Comparison of ENCODE assay signal across 8 cellular contexts in genomic region chr9:32289756-32290155, GRCh38.
"Had no signal": no experiment of that assay in that cellular context is flagged by ENCODE, and none has a peak within 500 bp of the region (broad histone marks: within the 10 kb centered on the region; RNA-seq: fewer than 3 reads in every experiment).

No MANE protein-coding gene starts in this region.

- H3K4me1 Mint-ChIP-seq: IgD-negative memory B cell had no signal

- ATAC-seq: K562 had no signal

- H3K27ac Mint-ChIP-seq: IgD-negative memory B cell had no signal

- FAIRE-seq: HTR-8/SVneo, K562 had no signal

- H3K27ac ChIP-seq: HL-60, KMS-11 had no signal

- H3K4me2 ChIP-seq: KMS-11 had no signal

- DNase-seq: IMR-90, KBM-7, KG1 had no signal

- H3K4me3 ChIP-seq: K562 had no signal

- H3K4me3 Mint-ChIP-seq: IgD-negative memory B cell had no signal

- H3K9ac ChIP-seq: KMS-11 had no signal
